In genomic region chr2:143615617-143616016, GRCh38 we compare ENCODE assay signal across 15 cellular contexts.
DNase-seq lines count a peak whose midpoint lies in the region; ATAC-seq and TF ChIP-seq lines count a peak whose summit lies in the region.
"Had no signal": no experiment of that assay in that cellular context is flagged by ENCODE, and none has a peak within 500 bp of the region (broad histone marks: within the 10 kb centered on the region; RNA-seq: fewer than 3 reads in every experiment).

No MANE protein-coding gene starts in this region.

- TF ChIP-seq RAD21 in IMR-90 (IDR thresholded peaks at IDR 0.05; ENCODE audit: low read length), result no peak

- DNase-seq in IMR-90, result peak; percentile 38
- peak; percentile 45 for DNase-seq in RPMI7951 (ENCODE audit: low read depth)
- DNase-seq in fibroblast of peridontal ligament (ENCODE audit: extremely low read depth), result peak; percentile 23
- peak; percentile 85 for DNase-seq in pons (ENCODE audit: low spot score)
- DNase-seq in stimulated activated CD4-positive, alpha-beta T cell treated with anti-CD3 and anti-CD28 coated beads, Interleukin-4, amount 100 ng/mL, for 24 hours, result no peak
- DNase-seq in NCI-H1417 (lab: John Stamatoyannopoulos, UW), result no peak
- DNase-seq in hippocampal formation (lab: John Stamatoyannopoulos, UW), result no peak
- DNase-seq: BE2C; CD8-positive, alpha-beta memory T cell; DMS 273 treated with DMSO at 0.1 percent for 48 hours; NCI-H1694 treated with DMSO at 0.1 percent for 48 hours; NCI-H2171 treated with DMSO at 0.1 percent for 48 hours; NCI-H510A; SIG-M5 had no signal

- intact Hi-C loops in IMR-90 (cut with micrococcal nuclease), result no loop called here

- CTCF ChIA-PET in IMR-90 (lab: Yijun Ruan, JAX), result interaction anchor here (0.6 kb wide), 1 partner anchor 502 kb away, joined by 4 read pairs; no protein-coding TSS in a partner anchor

- no CpG with 5 or more reads among the region's 4 CpGs for WGBS in IMR-90 (ENCODE audit: extremely low coverage in 2 of 2, insufficient read length in 1 of 2), 2 experiments

- H3K18ac ChIP-seq in IMR-90 (ENCODE audit: low read depth, low read length), result no peak overlapping the region

- H2BK120ac ChIP-seq in IMR-90 (ENCODE audit: low read depth, low read length), result no peak overlapping the region

- H4K91ac ChIP-seq in IMR-90 (ENCODE audit: insufficient read depth, low read depth, low read length), result no peak overlapping the region

- no peaks in the 10 kb centered on the region for H3K36me3 ChIP-seq in IMR-90 (ENCODE audit: control insufficient read depth, insufficient read depth, low read length)
- H3K36me3 ChIP-seq: BE2C had no signal

- no peak for TF ChIP-seq CTCF in IMR-90 (conservative IDR thresholded peaks at IDR 0.05; ENCODE audit: low read depth, low read length)

- H3K4me1 ChIP-seq in IMR-90 (ENCODE audit: control insufficient read depth, insufficient read depth, low read length), result no peaks in the 10 kb centered on the region
- H3K4me1 ChIP-seq: BE2C had no signal

- H3K27ac ChIP-seq in IMR-90 (ENCODE audit: insufficient read depth, low read length), result no peak overlapping the region

- H3K23ac ChIP-seq in IMR-90 (ENCODE audit: low read depth, low read length), result no peak overlapping the region

- H3K14ac ChIP-seq in IMR-90 (replicated peaks; ENCODE audit: low read depth, low read length), result no peak overlapping the region

- POLR2A ChIA-PET in IMR-90 (lab: Charles Lee; ENCODE audit: unreplicated experiment), result no interaction called here

- dilution Hi-C loops in IMR-90 (cut with HindIII; ENCODE audit: low sequenced_read_pairs, unreplicated experiment), result no loop called here

- no peak for ATAC-seq in IMR-90 (ENCODE audit: low read depth)
- ATAC-seq: GM23338 had no signal

- no peak overlapping the region for H4K8ac ChIP-seq in IMR-90 (ENCODE audit: low read depth in 2 of 2, low read length in 2 of 2)

- no peak overlapping the region for H3K4me3 ChIP-seq in IMR-90 (ENCODE audit: insufficient read depth, low read depth, low read length)
- H3K4me3 ChIP-seq: GM23338 had no signal

- no peak overlapping the region for H4K5ac ChIP-seq in IMR-90 (ENCODE audit: low read depth, low read length)

- H2BK20ac ChIP-seq in IMR-90 (ENCODE audit: low read depth, low read length), result no peak overlapping the region

- H4K20me1 ChIP-seq in IMR-90 (ENCODE audit: insufficient read depth, low read length), result no peaks in the 10 kb centered on the region

- no peak overlapping the region for H2BK5ac ChIP-seq in IMR-90 (ENCODE audit: low read depth, low read length, poor library complexity, severe bottlenecking)

- no peak overlapping the region for H2BK15ac ChIP-seq in IMR-90 (ENCODE audit: low read depth, low read length)

- TF ChIP-seq POLR2A in IMR-90 (IDR thresholded peaks at IDR 0.05; ENCODE audit: low read depth, low read length), result no peak

- no peak overlapping the region for H2AFZ ChIP-seq in IMR-90 (replicated peaks; ENCODE audit: low read length, poor library complexity)
- H2AFZ ChIP-seq: GM23338 had no signal

- no TSS peak for BruUV-seq in IMR-90 (replicated peaks; lab: Mats Ljungman, UMichigan)

- no peak overlapping the region for H2AK9ac ChIP-seq in IMR-90 (replicated peaks; ENCODE audit: low read depth, low read length, poor library complexity)

- H3K9me3 ChIP-seq in IMR-90 (ENCODE audit: control insufficient read depth, insufficient read depth, low read length), result no peaks in the 10 kb centered on the region
- H3K9me3 ChIP-seq: BE2C had no signal

- H3K9me1 ChIP-seq in IMR-90 (ENCODE audit: insufficient read depth, low read length), result no peaks in the 10 kb centered on the region

- H3K56ac ChIP-seq in IMR-90 (ENCODE audit: extremely low read depth, insufficient read depth, low read length), result no peak overlapping the region

- H3K4me2 ChIP-seq in IMR-90 (ENCODE audit: low read depth, low read length), result no peak overlapping the region
- H3K4me2 ChIP-seq: GM23338 had no signal

- in situ Hi-C loops in IMR-90 (cut with MboI; ENCODE audit: low sequenced_read_pairs), result no loop called here

- no peak overlapping the region for H2AK5ac ChIP-seq in IMR-90 (ENCODE audit: low read depth, low read length)

- H3K27me3 ChIP-seq in IMR-90 (ENCODE audit: control insufficient read depth, insufficient read depth, low read length), result no peaks in the 10 kb centered on the region
- H3K27me3 ChIP-seq: BE2C had no signal

- no peaks in the 10 kb centered on the region for H3K79me1 ChIP-seq in IMR-90 (ENCODE audit: low read depth in 1 of 2, low read length in 2 of 2)

- H3K4ac ChIP-seq in IMR-90 (ENCODE audit: low read depth, low read length), result no peak overlapping the region

- no peak overlapping the region for H3K9ac ChIP-seq in IMR-90 (ENCODE audit: low read depth, low read length)

TF ChIP-seq in IMR-90, 13 proteins besides CTCF, POLR2A, EP300 and RAD21:
- TF ChIP-seq FOS (IDR thresholded peaks at IDR 0.05; ENCODE audit: low read depth, low read length) (no peak), MAZ (IDR thresholded peaks at IDR 0.05; ENCODE audit: borderline replicate concordance, low read depth, low read length) (no peak), USF2 (IDR thresholded peaks at IDR 0.05; ENCODE audit: low read depth, low read length) (no peak), CHD1 (IDR thresholded peaks at IDR 0.05; ENCODE audit: low read depth, low read length) (no peak), ELK1 (IDR thresholded peaks at IDR 0.05; ENCODE audit: borderline replicate concordance, low read depth, low read length) (no peak), MXI1 (IDR thresholded peaks at IDR 0.05; ENCODE audit: borderline replicate concordance, low read depth, low read length) (no peak), MAFK (IDR thresholded peaks at IDR 0.05; ENCODE audit: low read depth, low read length) (no peak), CEBPB (IDR thresholded peaks at IDR 0.05; ENCODE audit: low read depth, low read length) (no peak), RCOR1 (IDR thresholded peaks at IDR 0.05; ENCODE audit: insufficient replicate concordance, low read length) (no peak), NFE2L2 (IDR thresholded peaks at IDR 0.05; ENCODE audit: low read depth, low read length) (no peak), RFX5 (IDR thresholded peaks at IDR 0.05; ENCODE audit: low read depth, low read length) (no peak), BHLHE40 (IDR thresholded peaks at IDR 0.05; ENCODE audit: low read depth, low read length) (no peak), SMC3 (IDR thresholded peaks at IDR 0.05; ENCODE audit: low read depth, low read length) (no peak)
TF ChIP-seq in IMR-90: peak in this region for 0.

Comparison
In these comparisons a context has a peak if more than half of its experiments do, and no peak if none do; other contexts are left out.
1. DNase-seq: peak in IMR-90 (single experiment), RPMI7951 (single experiment), fibroblast of peridontal ligament (single experiment) and pons (single experiment); none in stimulated activated CD4-positive, alpha-beta T cell treated with anti-CD3 and anti-CD28 coated beads, Interleukin-4, amount 100 ng/mL, for 24 hours (single experiment), NCI-H1417 (0 of 3) and hippocampal formation (0 of 2).